Comparison of ENCODE assay signal across 1 cellular context in the genomic region with DNA sequence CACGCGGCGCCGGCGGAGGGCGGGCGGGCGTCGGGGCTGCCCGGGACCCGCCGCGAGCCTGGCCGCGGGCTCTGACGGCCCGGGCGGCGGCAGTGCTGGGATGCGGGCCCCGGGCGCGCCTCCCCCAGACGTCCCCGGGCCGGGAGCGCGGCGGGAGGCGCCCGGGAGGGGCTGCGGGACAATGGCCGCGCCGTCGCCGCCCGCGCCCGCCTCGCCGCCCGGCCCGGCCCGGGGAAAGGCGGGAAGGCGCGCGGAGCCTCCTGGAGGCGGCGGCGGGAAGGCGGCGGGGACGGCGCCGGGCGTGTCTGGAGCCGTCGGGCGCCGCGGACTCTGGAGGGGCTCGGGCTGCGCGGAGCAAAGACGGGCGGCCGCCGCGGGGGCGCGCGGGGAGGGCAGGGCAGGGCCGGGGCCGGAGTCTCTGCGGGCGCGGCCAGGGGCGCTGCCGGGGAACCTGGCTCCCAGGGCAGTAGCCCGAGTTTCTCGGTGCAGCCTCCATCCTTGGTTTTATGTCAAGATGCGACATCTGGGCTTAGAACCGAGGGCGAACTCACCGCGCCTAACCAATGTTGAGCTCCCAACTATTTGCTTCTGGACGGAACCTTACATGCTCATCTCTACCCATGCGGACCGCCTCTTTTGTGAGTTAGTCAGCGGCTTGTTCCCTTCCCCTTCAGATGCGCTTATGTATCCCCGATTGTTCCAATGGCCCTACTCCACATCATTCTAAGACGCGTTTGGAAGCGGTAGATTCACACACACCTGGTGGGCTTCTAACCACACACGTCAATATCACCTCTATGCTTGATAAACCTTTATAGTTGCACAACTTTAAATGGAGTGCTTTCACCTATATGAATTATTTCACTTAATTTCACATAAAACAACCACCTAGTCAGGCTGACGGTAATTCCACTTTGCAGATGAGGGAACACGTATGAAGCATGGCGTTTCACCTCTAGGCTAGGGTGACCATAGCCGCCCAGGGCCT.
TF ChIP-seq lines count a peak whose summit lies in the region.

No MANE protein-coding gene starts in this region.

TF ChIP-seq in WTC11, 78 proteins besides CTCF, POLR2A, EP300 and RAD21 (continued from another document):
- TF ChIP-seq ATF6 (CRISPR knock-in tag; IDR thresholded peaks at IDR 0.05) (no peak), GABPB1 (CRISPR knock-in tag; IDR thresholded peaks at IDR 0.05) (no peak), JAZF1 (CRISPR knock-in tag; IDR thresholded peaks at IDR 0.05) (no peak), E2F5 (CRISPR knock-in tag; IDR thresholded peaks at IDR 0.05) (no peak), ARID4B (CRISPR knock-in tag; IDR thresholded peaks at IDR 0.05; ENCODE audit: borderline replicate concordance) (no peak)
- TF ChIP-seq, protein P1, sequence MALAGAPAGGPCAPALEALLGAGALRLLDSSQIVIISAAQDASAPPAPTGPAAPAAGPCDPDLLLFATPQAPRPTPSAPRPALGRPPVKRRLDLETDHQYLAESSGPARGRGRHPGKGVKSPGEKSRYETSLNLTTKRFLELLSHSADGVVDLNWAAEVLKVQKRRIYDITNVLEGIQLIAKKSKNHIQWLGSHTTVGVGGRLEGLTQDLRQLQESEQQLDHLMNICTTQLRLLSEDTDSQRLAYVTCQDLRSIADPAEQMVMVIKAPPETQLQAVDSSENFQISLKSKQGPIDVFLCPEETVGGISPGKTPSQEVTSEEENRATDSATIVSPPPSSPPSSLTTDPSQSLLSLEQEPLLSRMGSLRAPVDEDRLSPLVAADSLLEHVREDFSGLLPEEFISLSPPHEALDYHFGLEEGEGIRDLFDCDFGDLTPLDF (CRISPR knock-in tag; IDR thresholded peaks at IDR 0.05) = no peak
- TF ChIP-seq, protein P2, sequence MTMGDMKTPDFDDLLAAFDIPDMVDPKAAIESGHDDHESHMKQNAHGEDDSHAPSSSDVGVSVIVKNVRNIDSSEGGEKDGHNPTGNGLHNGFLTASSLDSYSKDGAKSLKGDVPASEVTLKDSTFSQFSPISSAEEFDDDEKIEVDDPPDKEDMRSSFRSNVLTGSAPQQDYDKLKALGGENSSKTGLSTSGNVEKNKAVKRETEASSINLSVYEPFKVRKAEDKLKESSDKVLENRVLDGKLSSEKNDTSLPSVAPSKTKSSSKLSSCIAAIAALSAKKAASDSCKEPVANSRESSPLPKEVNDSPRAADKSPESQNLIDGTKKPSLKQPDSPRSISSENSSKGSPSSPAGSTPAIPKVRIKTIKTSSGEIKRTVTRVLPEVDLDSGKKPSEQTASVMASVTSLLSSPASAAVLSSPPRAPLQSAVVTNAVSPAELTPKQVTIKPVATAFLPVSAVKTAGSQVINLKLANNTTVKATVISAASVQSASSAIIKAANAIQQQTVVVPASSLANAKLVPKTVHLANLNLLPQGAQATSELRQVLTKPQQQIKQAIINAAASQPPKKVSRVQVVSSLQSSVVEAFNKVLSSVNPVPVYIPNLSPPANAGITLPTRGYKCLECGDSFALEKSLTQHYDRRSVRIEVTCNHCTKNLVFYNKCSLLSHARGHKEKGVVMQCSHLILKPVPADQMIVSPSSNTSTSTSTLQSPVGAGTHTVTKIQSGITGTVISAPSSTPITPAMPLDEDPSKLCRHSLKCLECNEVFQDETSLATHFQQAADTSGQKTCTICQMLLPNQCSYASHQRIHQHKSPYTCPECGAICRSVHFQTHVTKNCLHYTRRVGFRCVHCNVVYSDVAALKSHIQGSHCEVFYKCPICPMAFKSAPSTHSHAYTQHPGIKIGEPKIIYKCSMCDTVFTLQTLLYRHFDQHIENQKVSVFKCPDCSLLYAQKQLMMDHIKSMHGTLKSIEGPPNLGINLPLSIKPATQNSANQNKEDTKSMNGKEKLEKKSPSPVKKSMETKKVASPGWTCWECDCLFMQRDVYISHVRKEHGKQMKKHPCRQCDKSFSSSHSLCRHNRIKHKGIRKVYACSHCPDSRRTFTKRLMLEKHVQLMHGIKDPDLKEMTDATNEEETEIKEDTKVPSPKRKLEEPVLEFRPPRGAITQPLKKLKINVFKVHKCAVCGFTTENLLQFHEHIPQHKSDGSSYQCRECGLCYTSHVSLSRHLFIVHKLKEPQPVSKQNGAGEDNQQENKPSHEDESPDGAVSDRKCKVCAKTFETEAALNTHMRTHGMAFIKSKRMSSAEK (CRISPR knock-in tag; IDR thresholded peaks at IDR 0.05; ENCODE audit: borderline replicate concordance) = no peak
